ENCODE assay signal across 8 cellular contexts in genomic region chr19:4967738-4968461, GRCh38. TPM values are rescaled to one million over a fixed set of nuclear protein-coding genes. Genes with fewer than 3 reads are reported as not detected.
A peak's percentile ranks its signal among the peaks of the same experiment; 100 is the strongest.
DNase-seq lines count a peak whose midpoint lies in the region; TF ChIP-seq lines count a peak whose summit lies in the region.

No MANE protein-coding gene starts in this region.

- peak overlapping the region; percentile 52 for H3K27ac Mint-ChIP-seq in T-helper 1 cell treated with Interleukin-12 subunit alpha and Interleukin-12 subunit beta and Interleukin-4 antibody, amounts not matched to agents 30 μg/mL and 1 μg/mL, for 36 hours

- H3K4me1 ChIP-seq in SJSA1 (replicated peaks) (peaks cover 30% of the 10 kb centered on the region), stomach smooth muscle (ENCODE audit: control insufficient read depth, insufficient read depth, low read length) (peaks cover 38% of the 10 kb centered on the region)

- H3K4me3 Mint-ChIP-seq in T-helper 1 cell treated with Interleukin-12 subunit alpha and Interleukin-12 subunit beta and Interleukin-4 antibody, amounts not matched to agents 30 μg/mL and 1 μg/mL, for 36 hours, result peak overlapping the region; percentile 81

- peaks cover 16% of the 10 kb centered on the region for H3K36me3 Mint-ChIP-seq in T-helper 1 cell treated with Interleukin-12 subunit alpha and Interleukin-12 subunit beta and Interleukin-4 antibody, amounts not matched to agents 30 μg/mL and 1 μg/mL, for 36 hours (ENCODE audit: low read depth)

- H3K9me3 Mint-ChIP-seq in T-helper 1 cell treated with Interleukin-12 subunit alpha and Interleukin-12 subunit beta and Interleukin-4 antibody, amounts not matched to agents 30 μg/mL and 1 μg/mL, for 36 hours, result no peaks in the 10 kb centered on the region

- no peaks in the 10 kb centered on the region for H3K27me3 Mint-ChIP-seq in T-helper 1 cell treated with Interleukin-12 subunit alpha and Interleukin-12 subunit beta and Interleukin-4 antibody, amounts not matched to agents 30 μg/mL and 1 μg/mL, for 36 hours (ENCODE audit: low read depth)

- POLR2A ChIA-PET in GM10248 (lab: Yijun Ruan, JAX), result interaction anchor here (1.0 to 1.3 kb wide), 3 partner anchors 20 to 101 kb away, joined by 4 to 9 read pairs (median 7); partner anchors contain the start of gene PLIN3

- no peak for DNase-seq in T-helper 1 cell
- no peak for DNase-seq in SJSA1 (ENCODE audit: low read depth in 1 of 2, low spot score in 2 of 2)
- DNase-seq in foreskin fibroblast, result peak; percentile 33 to 60
- DNase-seq in DMS153 treated with DMSO at 0.1 percent for 48 hours (lab: John Stamatoyannopoulos, UW; ENCODE audit: unreplicated experiment), result no peak
- DNase-seq in ecto neural progenitor cell (ENCODE audit: low spot score), result no peak
- DNase-seq in GM10248 (ENCODE audit: extremely low spot score), result no peak

- H3K4me1 Mint-ChIP-seq in T-helper 1 cell treated with Interleukin-12 subunit alpha and Interleukin-12 subunit beta and Interleukin-4 antibody, amounts not matched to agents 30 μg/mL and 1 μg/mL, for 36 hours (ENCODE audit: low read depth), result peaks cover 32% of the 10 kb centered on the region

- CTCF ChIA-PET in GM10248 (lab: Yijun Ruan, JAX), result interaction anchor here (0.6 to 1.4 kb wide), 4 partner anchors 8 to 177 kb away, joined by 3 to 7 read pairs (median 5); partner anchors contain the start of gene FEM1A

- TF ChIP-seq CTCF in foreskin fibroblast (IDR thresholded peaks at IDR 0.05; ENCODE audit: low read depth, low read length) (no peak), GM10248 (IDR thresholded peaks at IDR 0.05; ENCODE audit: control extremely low read depth, extremely low read depth, low read depth, missing control alignments) (no peak)

- H3K27me3 ChIP-seq in SJSA1 (replicated peaks) (no peaks in the 10 kb centered on the region), stomach smooth muscle (ENCODE audit: control insufficient read depth in 1 of 2, insufficient read depth in 2 of 2, low read length in 2 of 2) (no peaks in the 10 kb centered on the region)

- H3K36me3 ChIP-seq in SJSA1, result peaks cover 20% of the 10 kb centered on the region
- no peaks in the 10 kb centered on the region for H3K36me3 ChIP-seq in stomach smooth muscle (ENCODE audit: control insufficient read depth in 2 of 2, insufficient read depth in 2 of 2, low read length in 2 of 2)

- H3K27ac ChIP-seq in SJSA1 (no peak overlapping the region), stomach smooth muscle (ENCODE audit: low read length) (peak overlapping the region; percentile 46)

- H3K4me3 ChIP-seq in SJSA1, result peak overlapping the region; percentile 20
- H3K4me3 ChIP-seq in foreskin fibroblast (ENCODE audit: low read depth in 1 of 2, low read length in 2 of 2), result peak overlapping the region; percentile 37 to 55
- peak overlapping the region; percentile 71 to 72 for H3K4me3 ChIP-seq in stomach smooth muscle (ENCODE audit: low read length in 2 of 2)

- H3K9ac ChIP-seq in stomach smooth muscle (ENCODE audit: low read length in 2 of 2), result peak overlapping the region in 1 of 2 donors; percentile 36

- H3K9me3 ChIP-seq in SJSA1 (replicated peaks), result no peaks in the 10 kb centered on the region
- no peaks in the 10 kb centered on the region for H3K9me3 ChIP-seq in stomach smooth muscle (ENCODE audit: control insufficient read depth in 2 of 2, low read length in 2 of 2)

RNA-seq across cellular contexts. Expression of gene KDM4B, which starts 1.0 kb away (rescaled TPM):
- 9.1 and 12.8 TPM in 2 replicates for total RNA-seq in SJSA1 (2014; rRNA removed; shearing (Covaris generic))

RNA-seq across cellular contexts. Expression of gene UHRF1, which starts 58.6 kb away (rescaled TPM):
- total RNA-seq in SJSA1 (2014; rRNA removed; shearing (Covaris generic)), result 65.8 and 85.8 TPM in 2 replicates

Comparison
In these comparisons a context has a peak if more than half of its experiments do, and no peak if none do; other contexts are left out.
1. DNase-seq: peak in foreskin fibroblast (2 of 2); none in T-helper 1 cell (0 of 5), SJSA1 (0 of 2), DMS153 treated with DMSO at 0.1 percent for 48 hours (single experiment), ecto neural progenitor cell (single experiment) and GM10248 (single experiment).
2. H3K4me3 ChIP-seq: peak in every context shown above with its lines; median percentile 72 in stomach smooth muscle; 46 in foreskin fibroblast; 20 in SJSA1.